1 cellular context compared by ENCODE assay signal in genomic region chr12:113316155-113316554, GRCh38.
TF ChIP-seq lines count a peak whose summit lies in the region.

No MANE protein-coding gene starts in this region.

TF ChIP-seq in H1, 55 proteins besides CTCF, POLR2A, EP300 and RAD21 (continued from another document):
- TF ChIP-seq NANOG (IDR thresholded peaks at IDR 0.05; ENCODE audit: insufficient read depth, low read depth, low read length, poor library complexity, severe bottlenecking) (no peak), KDM4A (IDR thresholded peaks at IDR 0.05; ENCODE audit: low read depth, low read length, severe bottlenecking) (no peak), PHF8 (conservative IDR thresholded peaks at IDR 0.05; ENCODE audit: low read depth, low read length) (no peak), SIX5 (IDR thresholded peaks at IDR 0.05; ENCODE audit: low read depth, low read length) (no peak), SP4 (IDR thresholded peaks at IDR 0.05; ENCODE audit: low read length) (no peak), EZH2 (IDR thresholded peaks at IDR 0.05; ENCODE audit: low read depth, low read length, severe bottlenecking) (no peak), CEBPB (IDR thresholded peaks at IDR 0.05; ENCODE audit: low read depth, low read length) (no peak), TCF12 (IDR thresholded peaks at IDR 0.05; ENCODE audit: low read depth, low read length) (no peak), RXRA (IDR thresholded peaks at IDR 0.05; ENCODE audit: insufficient read depth, low read depth, low read length) (no peak), SAP30 (IDR thresholded peaks at IDR 0.05; ENCODE audit: insufficient read depth, insufficient replicate concordance, low read length) (no peak), TEAD4 (IDR thresholded peaks at IDR 0.05; ENCODE audit: low read depth, low read length) (no peak)
TF ChIP-seq in H1: peak in this region for 0.
